14 cellular contexts compared by ENCODE assay signal in genomic region chr3:47413751-47414150, GRCh38. TPM values are rescaled to one million over a fixed set of nuclear protein-coding genes. Genes with fewer than 3 reads are reported as not detected.
DNase-seq lines count a peak whose midpoint lies in the region; TF ChIP-seq lines count a peak whose summit lies in the region.
"Had no signal": no experiment of that assay in that cellular context is flagged by ENCODE, and none has a peak within 500 bp of the region (broad histone marks: within the 10 kb centered on the region; RNA-seq: fewer than 3 reads in every experiment).

No MANE protein-coding gene starts in this region.

- intact Hi-C loops in Caco-2 (cut with micrococcal nuclease; ENCODE audit: unreplicated experiment) = no loop called here
- intact Hi-C loops in cardiac septum (cut with DNase I) = no loop called here

- peaks cover 1% of the 10 kb centered on the region for H3K36me3 ChIP-seq in Caco-2 (ENCODE audit: control insufficient read depth, insufficient read depth, low read length)
- no peaks in the 10 kb centered on the region for H3K36me3 ChIP-seq in hepatocyte (replicated peaks; ENCODE audit: insufficient read depth, low read depth)

- no peak overlapping the region for H3K4me3 Mint-ChIP-seq in Caco-2 (ENCODE audit: unreplicated experiment)
- H3K4me3 Mint-ChIP-seq: activated CD8-positive, alpha-beta memory T cell treated with anti-CD3 and anti-CD28 coated beads, Interleukin-2, amount 10 ng/mL, durations not matched to agents 7 days and 5 days; stimulated activated naive CD8-positive, alpha-beta T cell treated with anti-CD3 and anti-CD28 coated beads, Interleukin-15, amount 100 ng/mL, for 72 hours had no signal

- H3K27me3 Mint-ChIP-seq in Caco-2 (ENCODE audit: insufficient read depth, unreplicated experiment) = no peaks in the 10 kb centered on the region
- H3K27me3 Mint-ChIP-seq: activated CD8-positive, alpha-beta memory T cell treated with anti-CD3 and anti-CD28 coated beads, Interleukin-2, amount 10 ng/mL, durations not matched to agents 7 days and 5 days; stimulated activated naive CD8-positive, alpha-beta T cell treated with anti-CD3 and anti-CD28 coated beads, Interleukin-15, amount 100 ng/mL, for 72 hours had no signal

- H2AFZ ChIP-seq in hepatocyte = no peak overlapping the region

- H3K9me3 ChIP-seq in Caco-2 = no peaks in the 10 kb centered on the region
- no peaks in the 10 kb centered on the region for H3K9me3 ChIP-seq in hepatocyte (ENCODE audit: low read depth)

- H3K4me3 ChIP-seq in Caco-2 (ENCODE audit: low read depth, low read length) (no peak overlapping the region), hepatocyte (no peak overlapping the region)

- TF ChIP-seq CTCF in Caco-2 (IDR thresholded peaks at IDR 0.05; ENCODE audit: insufficient read depth in 1 of 2, low read depth in 1 of 2, low read length in 1 of 2, severe bottlenecking in 1 of 2, unreplicated experiment in 1 of 2) = no peak
- TF ChIP-seq CTCF in hepatocyte (IDR thresholded peaks at IDR 0.05; ENCODE audit: poor library complexity) = no peak
- TF ChIP-seq CTCF in GM13976 (IDR thresholded peaks at IDR 0.05; ENCODE audit: borderline replicate concordance, control extremely low read depth, extremely low read depth, insufficient read depth, missing control alignments) = no peak

- peaks cover 6% of the 10 kb centered on the region for H3K4me1 Mint-ChIP-seq in Caco-2 (ENCODE audit: low read depth, unreplicated experiment)
- H3K4me1 Mint-ChIP-seq: activated CD8-positive, alpha-beta memory T cell treated with anti-CD3 and anti-CD28 coated beads, Interleukin-2, amount 10 ng/mL, durations not matched to agents 7 days and 5 days had no signal

- H3K27me3 ChIP-seq in Caco-2 (replicated peaks; ENCODE audit: control insufficient read depth, insufficient read depth, low read length) (no peaks in the 10 kb centered on the region), hepatocyte (no peaks in the 10 kb centered on the region)

- CTCF ChIA-PET in Caco-2 (lab: Charles Lee) = no interaction called here

- DNase-seq in Caco-2 (no peak), anterior cingulate cortex (lab: John Stamatoyannopoulos, UW) (peak in 47 of 58 donors; percentile 17 to 86 (median 58)), hepatocyte (ENCODE audit: low spot score) (no peak), substantia nigra (lab: John Stamatoyannopoulos, UW) (peak in 45 of 49 donors; percentile 16 to 89 (median 66)), NOMO-1 (lab: John Stamatoyannopoulos, UW; ENCODE audit: unreplicated experiment in 2 of 2) (no peak), cardiac septum (ENCODE audit: low spot score) (no peak), GM13976 (ENCODE audit: low spot score) (no peak)
- DNase-seq: activated CD4-positive, alpha-beta T cell treated with anti-CD3 and anti-CD28 coated beads for 1 hour; activated CD8-positive, alpha-beta memory T cell treated with anti-CD3 and anti-CD28 coated beads, Interleukin-2, amount 10 ng/mL, durations not matched to agents 7 days and 5 days; amniotic stem cell; GOT3; left cardiac atrium; NCI-H226; stimulated activated naive CD8-positive, alpha-beta T cell treated with anti-CD3 and anti-CD28 coated beads, Interleukin-15, amount 100 ng/mL, for 72 hours had no signal

- H3K9me2 ChIP-seq in hepatocyte (replicated peaks; ENCODE audit: insufficient read depth) = no peaks in the 10 kb centered on the region

- H3K79me2 ChIP-seq in hepatocyte = no peaks in the 10 kb centered on the region

- no peak overlapping the region for H3K4me2 ChIP-seq in hepatocyte

- WGBS in hepatocyte (ENCODE audit: low lambda C conversion rate, missing lambda C conversion rate) = 95% methylated on average over 7 of the region's 7 CpGs

- BruUV-seq in Caco-2 (replicated peaks; lab: Mats Ljungman, UMichigan) = no TSS peak

- peak overlapping the region; percentile 48 for H3K27ac ChIP-seq in hepatocyte
- peak overlapping the region; percentile 74 for H3K27ac ChIP-seq in substantia nigra (ENCODE audit: low read depth, low read length, poor library complexity, severe bottlenecking)

- H3K27ac Mint-ChIP-seq in Caco-2 (ENCODE audit: unreplicated experiment) = peak overlapping the region; percentile 81
- H3K27ac Mint-ChIP-seq: activated CD8-positive, alpha-beta memory T cell treated with anti-CD3 and anti-CD28 coated beads, Interleukin-2, amount 10 ng/mL, durations not matched to agents 7 days and 5 days had no signal

- POLR2A ChIA-PET in Caco-2 (lab: Charles Lee) = no interaction called here

- H3K9me3 Mint-ChIP-seq in Caco-2 (ENCODE audit: unreplicated experiment) = no peaks in the 10 kb centered on the region
- H3K9me3 Mint-ChIP-seq: stimulated activated naive CD8-positive, alpha-beta T cell treated with anti-CD3 and anti-CD28 coated beads, Interleukin-15, amount 100 ng/mL, for 72 hours had no signal

- H4K20me1 ChIP-seq in hepatocyte (ENCODE audit: insufficient read depth, poor library complexity, severe bottlenecking) = no peaks in the 10 kb centered on the region

- in situ Hi-C loops in GM13976 (cut with MboI; ENCODE audit: low sequenced_read_pairs, unreplicated experiment) = no loop called here

- H3K4me1 ChIP-seq in Caco-2 (peaks cover 4% of the 10 kb centered on the region; the same call in 1 of the 2 replicates), hepatocyte (ENCODE audit: insufficient read depth) (no peaks in the 10 kb centered on the region)

- peaks cover 77% of the 10 kb centered on the region for H3K36me3 Mint-ChIP-seq in Caco-2 (ENCODE audit: insufficient read depth, unreplicated experiment)

RNA-seq across cellular contexts. Expression of gene PTPN23, which starts 32.9 kb away (rescaled TPM):
- 46.8 and 49.6 TPM in 2 replicates for total RNA-seq in Caco-2 (2022)
- total RNA-seq in hepatocyte = 7.4 and 11.9 TPM in 2 replicates
- polyA plus RNA-seq in hepatocyte = 20.5 and 22.8 TPM in 2 replicates
- total RNA-seq in cardiac septum = 24.0 TPM

Comparison
In these comparisons a context has a peak if more than half of its experiments do, and no peak if none do; other contexts are left out.
1. DNase-seq: peak in anterior cingulate cortex (47 of 58) and substantia nigra (45 of 49); none in Caco-2 (0 of 2), hepatocyte (single experiment), NOMO-1 (0 of 2), cardiac septum (single experiment) and GM13976 (single experiment).